Comparison of ENCODE assay signal across 25 cellular contexts in genomic region chr9:119559986-119560385, GRCh38.
"Had no signal": no experiment of that assay in that cellular context is flagged by ENCODE, and none has a peak within 500 bp of the region (broad histone marks: within the 10 kb centered on the region; RNA-seq: fewer than 3 reads in every experiment).

No MANE protein-coding gene starts in this region.

- H3K36me3 ChIP-seq: SJCRH30 had no signal

- ATAC-seq: activated T-cell treated with anti-CD3 and anti-CD28 coated beads, Interleukin-2, amount 50 U/mL, for 4 hours; Panc1; Right ventricle myocardium inferior had no signal

- H3K27me3 ChIP-seq: SJCRH30 had no signal

- H3K4me2 ChIP-seq: SK-N-SH had no signal

- H3K27ac ChIP-seq: SJCRH30, VCaP had no signal

- DNase-seq: activated CD4-positive, alpha-beta memory T cell treated with anti-CD3 and anti-CD28 coated beads for 36 hours; activated CD4-positive, alpha-beta T cell treated with anti-CD3 and anti-CD28 coated beads, Interleukin-2, amount 10 ng/mL, durations not matched to agents 7 days and 5 days; activated CD4-positive, CD25-positive, alpha-beta regulatory T cell; activated CD8-positive, alpha-beta memory T cell treated with anti-CD3 and anti-CD28 coated beads for 24 hours; activated gamma-delta T cell; activated naive CD4-positive, alpha-beta T cell treated with anti-CD3 and anti-CD28 coated beads for 36 hours; activated T-cell treated with anti-CD3 and anti-CD28 coated beads, Interleukin-2, amount 50 U/mL, for 4 hours; amygdala; KBM-7; NCI-H1092; NCI-H1417; NCI-H2029; NCI-H2107; NCI-H226; NCI-H510A; NCI-H526 treated with DMSO at 0.1 percent for 48 hours; NK-92 treated with Interleukin-12 subunit alpha and Interleukin-12 subunit beta, amount 100 ng/mL, for 24 hours; OCI-M1; RPMI8226; SJCRH30; SK-N-SH; T-helper 1 cell had no signal

- H3K9me3 ChIP-seq: SJCRH30, SK-N-SH had no signal

- H3K4me1 ChIP-seq: SJCRH30 had no signal

- H3K4me3 ChIP-seq: SJCRH30 had no signal

- H3K9ac ChIP-seq: SK-N-SH had no signal
